ENCODE assay signal across 11 cellular contexts in genomic region chr7:36048141-36048901, GRCh38.
DNase-seq lines count a peak whose midpoint lies in the region; ATAC-seq and TF ChIP-seq lines count a peak whose summit lies in the region.
"Had no signal": no experiment of that assay in that cellular context is flagged by ENCODE, and none has a peak within 500 bp of the region (broad histone marks: within the 10 kb centered on the region; RNA-seq: fewer than 3 reads in every experiment).

No MANE protein-coding gene starts in this region.

- no peaks in the 10 kb centered on the region for H3K36me3 ChIP-seq in stomach

- H3K4me3 Mint-ChIP-seq in mesothelial cell of epicardium, result no peak overlapping the region
- H3K4me3 Mint-ChIP-seq: T-helper 1 cell treated with Interleukin-12 subunit alpha and Interleukin-12 subunit beta and Interleukin-4 antibody, amounts not matched to agents 30 μg/mL and 1 μg/mL, for 36 hours had no signal

- H3K27ac Mint-ChIP-seq in mesothelial cell of epicardium, result peak overlapping the region; percentile 90
- H3K27ac Mint-ChIP-seq: T-helper 1 cell treated with Interleukin-12 subunit alpha and Interleukin-12 subunit beta and Interleukin-4 antibody, amounts not matched to agents 30 μg/mL and 1 μg/mL, for 36 hours had no signal

- TF ChIP-seq EP300 in stomach (IDR thresholded peaks at IDR 0.05), result no peak

- H3K9me3 Mint-ChIP-seq in mesothelial cell of epicardium, result peaks cover 3% of the 10 kb centered on the region
- H3K9me3 Mint-ChIP-seq: T-helper 1 cell treated with Interleukin-12 subunit alpha and Interleukin-12 subunit beta and Interleukin-4 antibody, amounts not matched to agents 30 μg/mL and 1 μg/mL, for 36 hours had no signal

- in situ Hi-C loops in T47D (cut with HindIII; ENCODE audit: low pct_unique_long_range_greater_than_20kb, low sequenced_read_pairs), result no loop called here

- no peak overlapping the region for H3K4me3 ChIP-seq in stomach

- TF ChIP-seq CTCF in AG09319 (IDR thresholded peaks at IDR 0.05; ENCODE audit: low read depth, low read length) (no peak), mesothelial cell of epicardium (IDR thresholded peaks at IDR 0.05; ENCODE audit: unreplicated experiment) (no peak), stomach (IDR thresholded peaks at IDR 0.05) (no peak)

- no peak for ATAC-seq in HG03135 (IDR thresholded peaks at IDR 0.05; ENCODE audit: unreplicated experiment)

- peaks cover 0 to 28% (median 17%) of the 10 kb centered on the region in 4 donors for H3K4me1 ChIP-seq in stomach

- H3K4me1 Mint-ChIP-seq in mesothelial cell of epicardium, result peaks cover 34% of the 10 kb centered on the region

- H3K27ac ChIP-seq in stomach, result peak overlapping the region in 2 of 5 donors; percentile 47 to 49

- H3K36me3 Mint-ChIP-seq in mesothelial cell of epicardium, result no peaks in the 10 kb centered on the region

- intact Hi-C loops in stomach (cut with DNase I; ENCODE audit: low total_unique reads), result no loop called here

- H3K9me3 ChIP-seq in stomach, result no peaks in the 10 kb centered on the region

- DNase-seq in AG09319 (ENCODE audit: extremely low read depth, low read depth), result peak; percentile 89
- peak; percentile 88 for DNase-seq in NCI-H2171 (lab: John Stamatoyannopoulos, UW)
- DNase-seq in T47D (ENCODE audit: low read depth in 1 of 2, low spot score in 1 of 2), result peak; percentile 33 to 79
- no peak for DNase-seq in mesothelial cell of epicardium (ENCODE audit: low spot score in 2 of 2, unreplicated experiment in 2 of 2)
- DNase-seq in erythroblast (lab: John Stamatoyannopoulos, UW), result no peak
- no peak for DNase-seq in cerebellum (ENCODE audit: low spot score)
- DNase-seq in stomach, result no peak
- DNase-seq: amygdala, DND-41 had no signal

- no peaks in the 10 kb centered on the region for H3K27me3 ChIP-seq in stomach

- H3K27me3 Mint-ChIP-seq in mesothelial cell of epicardium (ENCODE audit: low read depth), result no peaks in the 10 kb centered on the region

- TF ChIP-seq POLR2A in erythroblast (IDR thresholded peaks at IDR 0.05; ENCODE audit: low read length), result no peak
- TF ChIP-seq POLR2A in stomach (IDR thresholded peaks at IDR 0.05), result no peak

- WGBS in stomach, 5 donors, result 42 to 64% (median 48%) methylated on average over 5 of the region's 5 CpGs

Comparison
In these comparisons a context has a peak if more than half of its experiments do, and no peak if none do; other contexts are left out.
1. DNase-seq: peak in AG09319 (single experiment), NCI-H2171 (single experiment) and T47D (2 of 2); none in mesothelial cell of epicardium (0 of 2), erythroblast (0 of 2), cerebellum (single experiment) and stomach (single experiment).